ENCODE assay signal across 1 cellular context in genomic region chr2:214019229-214019972, GRCh38.
TF ChIP-seq lines count a peak whose summit lies in the region.

No MANE protein-coding gene starts in this region.

TF ChIP-seq in SK-N-SH, 30 proteins besides CTCF, POLR2A, EP300 and RAD21 (continued from another document):
- peak; percentile 98 for TF ChIP-seq NFIC (IDR thresholded peaks at IDR 0.05; ENCODE audit: borderline replicate concordance)
- TF ChIP-seq USF2 (IDR thresholded peaks at IDR 0.05; ENCODE audit: borderline replicate concordance, low read depth, low read length): no peak
- peak; percentile 82 for TF ChIP-seq FOXM1 (IDR thresholded peaks at IDR 0.05; ENCODE audit: low read depth)
- TF ChIP-seq CHD2 (IDR thresholded peaks at IDR 0.05; ENCODE audit: low read length, partially characterized antibody): no peak
- peak; percentile 98 for TF ChIP-seq TCF12 (IDR thresholded peaks at IDR 0.05)
- no peak; the same call in 1 of the 2 replicates for TF ChIP-seq GABPA (IDR thresholded peaks at IDR 0.05; ENCODE audit: low read depth)
- no peak for TF ChIP-seq NRF1 (IDR thresholded peaks at IDR 0.05; ENCODE audit: low read depth, low read length)
- TF ChIP-seq SMC3 (IDR thresholded peaks at IDR 0.05; ENCODE audit: low read depth, low read length): 0 out of 2 replicates have a peak, but pooled peaks have one; percentile 6
- TF ChIP-seq EZH2phosphoT487 (IDR thresholded peaks at IDR 0.05; ENCODE audit: borderline replicate concordance, low read depth): no peak
- no peak for TF ChIP-seq FOXJ3 (CRISPR knock-in tag; IDR thresholded peaks at IDR 0.05)
- peak; percentile 68 for TF ChIP-seq MAX (IDR thresholded peaks at IDR 0.05; ENCODE audit: low read depth)
- peak; percentile 100 for TF ChIP-seq RXRA (IDR thresholded peaks at IDR 0.05; ENCODE audit: borderline replicate concordance, low read depth)
- no peak for TF ChIP-seq IRF3 (IDR thresholded peaks at IDR 0.05; ENCODE audit: low read depth, low read length)
- no peak for TF ChIP-seq RCOR1 (IDR thresholded peaks at IDR 0.05; ENCODE audit: low read length)
- TF ChIP-seq POLR2AphosphoS5 (IDR thresholded peaks at IDR 0.05; ENCODE audit: low read depth, low read length): peak; percentile 74; the same call in 1 of the 2 replicates
- TF ChIP-seq GATA2 (CRISPR knock-in tag; IDR thresholded peaks at IDR 0.05): no peak
- TF ChIP-seq RFX5 (IDR thresholded peaks at IDR 0.05; ENCODE audit: low read length): no peak
- no peak for TF ChIP-seq MXI1 (IDR thresholded peaks at IDR 0.05; ENCODE audit: low read depth, low read length)
- TF ChIP-seq JUND (IDR thresholded peaks at IDR 0.05): peak; percentile 98
- peak; percentile 86 for TF ChIP-seq TEAD4 (IDR thresholded peaks at IDR 0.05; ENCODE audit: borderline replicate concordance, insufficient read depth)
- peak; percentile 84 for TF ChIP-seq ZBTB33 (IDR thresholded peaks at IDR 0.05; ENCODE audit: borderline replicate concordance, low read depth)
- TF ChIP-seq ELF1 (IDR thresholded peaks at IDR 0.05): peak; percentile 65; the same call in 1 of the 2 replicates
- TF ChIP-seq MEF2A (IDR thresholded peaks at IDR 0.05; ENCODE audit: borderline replicate concordance, low read depth): peak; percentile 77; the same call in 1 of the 2 replicates
